In the genomic region with DNA sequence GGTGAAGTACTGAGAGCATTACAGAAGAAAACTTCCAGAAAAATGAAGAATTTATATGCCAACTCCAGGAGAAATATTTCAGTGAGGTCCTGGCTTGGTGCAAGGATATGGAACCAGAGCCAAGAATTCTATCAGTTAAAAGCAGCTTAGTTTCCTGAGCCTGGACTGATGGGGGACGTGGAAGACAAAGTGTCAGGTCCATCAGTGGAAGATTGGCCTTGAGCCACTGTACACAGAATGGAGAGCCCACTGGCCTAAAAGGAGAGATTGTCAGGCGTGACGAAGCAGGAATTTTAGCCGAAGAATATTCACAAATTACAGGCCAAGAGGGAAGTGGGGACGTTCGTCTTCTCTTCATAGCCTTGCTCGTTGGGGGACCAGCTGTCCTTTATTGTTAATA, we compare ENCODE assay signal across 18 cellular contexts. TPM values are rescaled to one million over a fixed set of nuclear protein-coding genes. Genes with fewer than 3 reads are reported as not detected.
"Had no signal": no experiment of that assay in that cellular context is flagged by ENCODE, and none has a peak within 500 bp of the region (broad histone marks: within the 10 kb centered on the region; RNA-seq: fewer than 3 reads in every experiment).

No MANE protein-coding gene starts in this region.

- H3K27me3 Mint-ChIP-seq: naive thymus-derived CD8-positive, alpha-beta T cell; stimulated activated memory B cell treated with anti-CD40 and anti-IgM and Interleukin-4, amounts not matched to agents 10 μg/mL and 1 μg/mL and 100 μg/mL, for 72 hours had no signal

- H3K27ac Mint-ChIP-seq: naive thymus-derived CD8-positive, alpha-beta T cell; progenitor cell of endocrine pancreas; stimulated activated memory B cell treated with anti-CD40 and anti-IgM and Interleukin-4, amounts not matched to agents 10 μg/mL and 1 μg/mL and 100 μg/mL, for 72 hours; stimulated activated naive CD8-positive, alpha-beta T cell treated with anti-CD3 and anti-CD28 coated beads, Interleukin-15, Interleukin-2, amounts not matched to agents 100 ng/mL and 50 ng/mL, for 24 hours had no signal

- H3K4me1 ChIP-seq: colonic mucosa, pancreas, right lobe of liver, testis had no signal

- DNase-seq: colonic mucosa; dermis blood vessel endothelial cell; effector CD4-positive, alpha-beta T cell; foreskin melanocyte; heart left ventricle; hippocampal formation; mucosa of descending colon; naive thymus-derived CD8-positive, alpha-beta T cell; occipital lobe; pancreas; right lobe of liver; stimulated activated CD4-positive, alpha-beta T cell treated with anti-CD3 and anti-CD28 coated beads, Interleukin-4, amount 100 ng/mL, for 1 hour; testis had no signal

- H3K4me3 Mint-ChIP-seq: naive thymus-derived CD8-positive, alpha-beta T cell; stimulated activated memory B cell treated with anti-CD40 and anti-IgM and Interleukin-4, amounts not matched to agents 10 μg/mL and 1 μg/mL and 100 μg/mL, for 72 hours; stimulated activated naive CD8-positive, alpha-beta T cell treated with anti-CD3 and anti-CD28 coated beads, Interleukin-15, Interleukin-2, amounts not matched to agents 100 ng/mL and 50 ng/mL, for 24 hours had no signal

- H3K36me3 Mint-ChIP-seq: naive thymus-derived CD8-positive, alpha-beta T cell; stimulated activated memory B cell treated with anti-CD40 and anti-IgM and Interleukin-4, amounts not matched to agents 10 μg/mL and 1 μg/mL and 100 μg/mL, for 72 hours had no signal

- H3K9me3 ChIP-seq: colonic mucosa, mucosa of descending colon, pancreas, right lobe of liver, testis had no signal

- H3K27ac ChIP-seq: colonic mucosa, heart left ventricle, right lobe of liver, testis, tibial nerve had no signal

- H3K4me3 ChIP-seq: colonic mucosa, heart left ventricle, mucosa of descending colon, pancreas, right lobe of liver, testis, tibial nerve had no signal

- H3K27me3 ChIP-seq: colonic mucosa, pancreas, right lobe of liver, testis, tibial nerve had no signal

- H3K4me1 Mint-ChIP-seq: naive thymus-derived CD8-positive, alpha-beta T cell; stimulated activated memory B cell treated with anti-CD40 and anti-IgM and Interleukin-4, amounts not matched to agents 10 μg/mL and 1 μg/mL and 100 μg/mL, for 72 hours had no signal

- H3K36me3 ChIP-seq: colonic mucosa, heart left ventricle, pancreas, right lobe of liver, tibial nerve had no signal

- ATAC-seq: mucosa of descending colon; naive thymus-derived CD8-positive, alpha-beta T cell; right lobe of liver; stimulated activated memory B cell treated with anti-CD40 and anti-IgM and Interleukin-4, amounts not matched to agents 10 μg/mL and 1 μg/mL and 100 μg/mL, for 72 hours had no signal

RNA-seq across cellular contexts. Expression of a gene that starts 56.1 kb away (rescaled TPM):
- total RNA-seq: dermis blood vessel endothelial cell; lung microvascular endothelial cell; naive thymus-derived CD8-positive, alpha-beta T cell had no signal
